23 cellular contexts compared by ENCODE assay signal in the genomic region with DNA sequence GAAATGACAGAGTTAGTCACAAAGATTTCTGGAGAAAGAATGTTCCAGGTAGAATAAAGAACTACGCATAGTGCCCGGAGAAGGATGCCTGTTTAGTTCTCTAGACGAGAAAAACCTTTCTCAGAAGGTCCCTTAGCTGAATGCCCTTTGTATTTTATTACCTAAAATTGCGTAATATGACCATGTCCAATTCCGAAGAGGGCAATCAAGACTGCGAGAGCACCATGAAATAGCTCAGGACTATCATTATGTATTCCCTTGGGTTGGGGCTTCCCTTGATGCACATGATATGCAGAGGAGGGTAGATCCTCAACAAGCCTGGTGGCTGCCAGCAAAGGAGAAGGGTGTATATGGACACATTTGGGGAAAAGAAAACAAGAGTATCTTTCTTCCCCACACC.
"Had no signal": no experiment of that assay in that cellular context is flagged by ENCODE, and none has a peak within 500 bp of the region (broad histone marks: within the 10 kb centered on the region; RNA-seq: fewer than 3 reads in every experiment).

No MANE protein-coding gene starts in this region.

- H3K36me3 Mint-ChIP-seq: memory B cell; naive thymus-derived CD4-positive, alpha-beta T cell had no signal

- H3K27ac ChIP-seq: coronary artery, dorsolateral prefrontal cortex, epithelial cell of prostate, esophagus squamous epithelium, gastrocnemius medialis, heart right ventricle, left lung, lower lobe of right lung had no signal

- H3K9me3 Mint-ChIP-seq: memory B cell; naive thymus-derived CD4-positive, alpha-beta T cell had no signal

- H3K36me3 ChIP-seq: esophagus squamous epithelium, gastrocnemius medialis, heart right ventricle, left lung, lower lobe of right lung had no signal

- H3K9me3 ChIP-seq: esophagus squamous epithelium, gastrocnemius medialis, heart right ventricle, left lung, lower lobe of right lung had no signal

- DNase-seq: dermis blood vessel endothelial cell; dorsolateral prefrontal cortex; effector CD4-positive, alpha-beta T cell; effector memory CD4-positive, alpha-beta T cell; erythroblast; esophagus squamous epithelium; foreskin fibroblast; foreskin melanocyte; gastrocnemius medialis; glutamatergic neuron; head of caudate nucleus; heart right ventricle; hippocampal formation; left cardiac atrium; left lung; left ventricle myocardium superior; lower lobe of right lung; mesendoderm; midbrain; naive thymus-derived CD4-positive, alpha-beta T cell had no signal

- H3K4me3 ChIP-seq: coronary artery, dorsolateral prefrontal cortex, esophagus squamous epithelium, gastrocnemius medialis, heart right ventricle, left lung, lower lobe of right lung had no signal

- H3K4me3 Mint-ChIP-seq: memory B cell; naive thymus-derived CD4-positive, alpha-beta T cell had no signal

- H3K27me3 ChIP-seq: esophagus squamous epithelium, gastrocnemius medialis, heart right ventricle, left lung had no signal

- H3K27me3 Mint-ChIP-seq: memory B cell; naive thymus-derived CD4-positive, alpha-beta T cell had no signal

- H3K27ac Mint-ChIP-seq: memory B cell had no signal

- H3K4me1 ChIP-seq: esophagus squamous epithelium, heart right ventricle, left lung, lower lobe of right lung had no signal

- H3K4me1 Mint-ChIP-seq: memory B cell; naive thymus-derived CD4-positive, alpha-beta T cell had no signal
